22 cellular contexts compared by ENCODE assay signal in genomic region chr18:934518-935123, GRCh38. TPM values are rescaled to one million over a fixed set of nuclear protein-coding genes. Genes with fewer than 3 reads are reported as not detected.
A peak's percentile ranks its signal among the peaks of the same experiment; 100 is the strongest.
DNase-seq lines count a peak whose midpoint lies in the region; TF ChIP-seq lines count a peak whose summit lies in the region.
"Had no signal": no experiment of that assay in that cellular context is flagged by ENCODE, and none has a peak within 500 bp of the region (broad histone marks: within the 10 kb centered on the region; RNA-seq: fewer than 3 reads in every experiment).

No MANE protein-coding gene starts in this region.

- TF ChIP-seq CTCF in endothelial cell (IDR thresholded peaks at IDR 0.05; ENCODE audit: unreplicated experiment), result no peak

- H3K27me3 Mint-ChIP-seq in endothelial cell (ENCODE audit: unreplicated experiment), result peaks cover 3% of the 10 kb centered on the region
- H3K27me3 Mint-ChIP-seq: stimulated activated memory B cell treated with anti-CD40 and anti-IgM and Interleukin-4, amounts not matched to agents 10 μg/mL and 1 μg/mL and 100 μg/mL, for 72 hours had no signal

- peaks cover 17% of the 10 kb centered on the region for H3K4me1 Mint-ChIP-seq in endothelial cell (ENCODE audit: unreplicated experiment)
- H3K4me1 Mint-ChIP-seq: stimulated activated memory B cell treated with anti-CD40 and anti-IgM and Interleukin-4, amounts not matched to agents 10 μg/mL and 1 μg/mL and 100 μg/mL, for 72 hours had no signal

- H3K9me3 Mint-ChIP-seq in endothelial cell (ENCODE audit: unreplicated experiment), result no peaks in the 10 kb centered on the region
- H3K9me3 Mint-ChIP-seq: effector memory CD8-positive, alpha-beta T cell; stimulated activated memory B cell treated with anti-CD40 and anti-IgM and Interleukin-4, amounts not matched to agents 10 μg/mL and 1 μg/mL and 100 μg/mL, for 72 hours had no signal

- H3K27ac Mint-ChIP-seq in endothelial cell (ENCODE audit: unreplicated experiment), result no peak overlapping the region
- H3K27ac Mint-ChIP-seq: activated CD8-positive, alpha-beta T cell treated with anti-CD3 and anti-CD28 coated beads, Interleukin-2, amount 10 ng/mL, durations not matched to agents 7 days and 5 days; effector memory CD8-positive, alpha-beta T cell; stimulated activated memory B cell treated with anti-CD40 and anti-IgM and Interleukin-4, amounts not matched to agents 10 μg/mL and 1 μg/mL and 100 μg/mL, for 72 hours had no signal

- no peak overlapping the region for H3K4me3 Mint-ChIP-seq in endothelial cell (ENCODE audit: unreplicated experiment)
- H3K4me3 Mint-ChIP-seq: activated CD8-positive, alpha-beta T cell treated with anti-CD3 and anti-CD28 coated beads, Interleukin-2, amount 10 ng/mL, durations not matched to agents 7 days and 5 days; effector memory CD8-positive, alpha-beta T cell; stimulated activated memory B cell treated with anti-CD40 and anti-IgM and Interleukin-4, amounts not matched to agents 10 μg/mL and 1 μg/mL and 100 μg/mL, for 72 hours had no signal

- DNase-seq in NCI-H1417 (lab: John Stamatoyannopoulos, UW) (peak; percentile 37 to 84 (median 70)), NCI-H1417 treated with DMSO at 0.1 percent for 48 hours (lab: John Stamatoyannopoulos, UW) (no peak), NCI-H187 treated with DMSO at 0.1 percent for 48 hours (lab: John Stamatoyannopoulos, UW) (peak; percentile 64), RPMI7951 (ENCODE audit: low read depth) (peak; percentile 3), superior temporal gyrus (ENCODE audit: extremely low spot score) (peak; percentile 17), endothelial cell (ENCODE audit: low spot score) (no peak), HK-2 (ENCODE audit: unreplicated experiment) (no peak), pons (ENCODE audit: low spot score) (no peak)
- DNase-seq: activated CD4-positive, alpha-beta T cell treated with anti-CD3 and anti-CD28 coated beads for 1 hour; activated CD8-positive, alpha-beta T cell treated with anti-CD3 and anti-CD28 coated beads, Interleukin-2, amount 10 ng/mL, durations not matched to agents 7 days and 5 days; activated T-cell treated with anti-CD3 and anti-CD28 coated beads, Interleukin-2, amount 50 U/mL, for 1 hour; BE2C; colonic mucosa; effector memory CD8-positive, alpha-beta T cell; esophagus squamous epithelium; gastrocnemius medialis; NCI-H2171; psoas muscle; stimulated activated CD4-positive, alpha-beta T cell treated with anti-CD3 and anti-CD28 coated beads, Interleukin-1b, Interleukin-23, amount 100 ng/mL, for 48 hours; T-helper 1 cell had no signal

- H3K36me3 Mint-ChIP-seq in endothelial cell (ENCODE audit: low read depth, unreplicated experiment), result no peaks in the 10 kb centered on the region
- H3K36me3 Mint-ChIP-seq: stimulated activated memory B cell treated with anti-CD40 and anti-IgM and Interleukin-4, amounts not matched to agents 10 μg/mL and 1 μg/mL and 100 μg/mL, for 72 hours had no signal

RNA-seq across cellular contexts. Expression of gene ADCYAP1, which starts 29.9 kb away (rescaled TPM):
- total RNA-seq in RPMI7951 (2014; rRNA removed; shearing (Covaris generic)), result 0.10 TPM in 1 of 2 replicates, not detected in the other
- total RNA-seq in endothelial cell (ENCODE audit: unreplicated experiment), result 18.5 TPM
- total RNA-seq: activated CD8-positive, alpha-beta T cell treated with anti-CD3 and anti-CD28 coated beads, Interleukin-2, amount 10 ng/mL, durations not matched to agents 7 days and 5 days; gastrocnemius medialis; SJSA1 had no signal

Comparison
In these comparisons a context has a peak if more than half of its experiments do, and no peak if none do; other contexts are left out.
1. DNase-seq: peak in NCI-H1417 (3 of 3), NCI-H187 treated with DMSO at 0.1 percent for 48 hours (single experiment), RPMI7951 (single experiment) and superior temporal gyrus (single experiment); none in NCI-H1417 treated with DMSO at 0.1 percent for 48 hours (single experiment), endothelial cell (single experiment), HK-2 (single experiment) and pons (single experiment).
2. RNA of gene ADCYAP1, which starts 29.9 kb away (total RNA-seq): 18.5 TPM in endothelial cell (single experiment); 0.10 TPM in RPMI7951; every median in the first group is over 10 times any median in the second.